In genomic region chr16:28823291-28823718, GRCh38 we compare ENCODE assay signal across 8 cellular contexts. TPM values are rescaled to one million over a fixed set of nuclear protein-coding genes. Genes with fewer than 3 reads are reported as not detected.
DNase-seq lines count a peak whose midpoint lies in the region; ATAC-seq, FAIRE-seq and TF ChIP-seq lines count a peak whose summit lies in the region.

No MANE protein-coding gene starts in this region.

- no peaks in the 10 kb centered on the region for H3K27me3 ChIP-seq in ACC112 (ENCODE audit: insufficient read depth, low read length)
- no peaks in the 10 kb centered on the region for H3K27me3 ChIP-seq in H1 (replicated peaks in 1 of 4; ENCODE audit: control insufficient read depth in 3 of 4, extremely low read depth in 1 of 4, insufficient read depth in 3 of 4, low read length in 3 of 4)

- H3K9ac ChIP-seq in H1 (replicated peaks in 1 of 4; ENCODE audit: extremely low read depth in 1 of 4, low read depth in 3 of 4, low read length in 3 of 4), result peak overlapping the region; percentile 75 to 99 (median 88)

- H4K91ac ChIP-seq in H1 (replicated peaks; ENCODE audit: insufficient read length, low read length), result peak overlapping the region; percentile 86

- POLR2A ChIA-PET in OCI-LY7 (lab: Charles Lee) (interaction anchor here (0.6 to 1.4 kb wide), 5 partner anchors 11 to 100 kb away, joined by 3 to 10 read pairs (median 4); partner anchors contain the start of gene TUFM), H1 (lab: Charles Lee; ENCODE audit: partially characterized antibody) (interaction anchor here (0.6 to 23.3 kb wide), 22 partner anchors 11 to 714 kb away, joined by 3 to 756 read pairs (median 4); partner anchors contain the start of genes ATP2A1, SH2B1, SPNS1 and TUFM)

- no peak overlapping the region for H2BK15ac ChIP-seq in H1 (ENCODE audit: low read length)

- H2BK5ac ChIP-seq in H1 (ENCODE audit: low read depth, low read length), result peak overlapping the region; percentile 81; the same call in 1 of the 2 replicates

- H3K36me3 Mint-ChIP-seq in natural killer cell, result peaks cover 12% of the 10 kb centered on the region

- H4K8ac ChIP-seq in H1 (ENCODE audit: extremely low read depth, insufficient read depth, low read length), result peak overlapping the region; percentile 97

- peaks cover 12% of the 10 kb centered on the region for H3K23me2 ChIP-seq in H1 (ENCODE audit: low read depth, low read length)

- ATAC-seq in GM19463 (IDR thresholded peaks at IDR 0.05; ENCODE audit: unreplicated experiment), result peak; percentile 10
- ATAC-seq in natural killer cell, result peak in 1 of 3 donors; percentile 2

- peaks cover 33 to 36% of the 10 kb centered on the region in 2 donors for H3K4me1 Mint-ChIP-seq in natural killer cell

- DNase-seq in OCI-LY7 (ENCODE audit: low spot score) (no peak), H1 (ENCODE audit: low read depth in 1 of 2, low spot score in 2 of 2) (no peak), natural killer cell (no peak), NCI-H1436 treated with DMSO at 0.1 percent for 48 hours (lab: John Stamatoyannopoulos, UW) (no peak), NCI-H2196 treated with DMSO at 0.1 percent for 48 hours (lab: John Stamatoyannopoulos, UW; ENCODE audit: unreplicated experiment) (no peak)
- DNase-seq in activated CD4-positive, alpha-beta T cell treated with anti-CD3 and anti-CD28 coated beads, Interleukin-2, amount 50 U/mL, for 1 hour, result no peak

- H4K5ac ChIP-seq in H1 (ENCODE audit: insufficient read length, low read depth, low read length), result peak overlapping the region; percentile 48

- H3K27ac ChIP-seq in ACC112 (ENCODE audit: low read depth, low read length) (peak overlapping the region; percentile 89), OCI-LY7 (ENCODE audit: low read depth, low read length, poor library complexity, severe bottlenecking) (peak overlapping the region; percentile 95), H1 (ENCODE audit: low read depth, low read length) (peak overlapping the region; percentile 88; the same call in 1 of the 2 replicates)

- H4K20me1 ChIP-seq in OCI-LY7 (ENCODE audit: insufficient read depth, low read length) (peaks cover 26% of the 10 kb centered on the region), H1 (replicated peaks in 1 of 2; ENCODE audit: control insufficient read depth in 1 of 2, insufficient read depth in 2 of 2, low read length in 2 of 2) (peaks cover 0 to 8% of the 10 kb centered on the region in 2 experiments)

- TF ChIP-seq RAD21 in H1 (IDR thresholded peaks at IDR 0.05 in 1 of 2, conservative IDR thresholded peaks at IDR 0.05 in 1 of 2; ENCODE audit: low read depth in 2 of 2, low read length in 2 of 2), result no peak

- H3K36me3 ChIP-seq in ACC112 (ENCODE audit: insufficient read depth, low read length) (peaks cover 28% of the 10 kb centered on the region), OCI-LY7 (ENCODE audit: insufficient read depth, low read length) (peaks cover 55% of the 10 kb centered on the region), H1 (ENCODE audit: control insufficient read depth in 2 of 4, insufficient read depth in 4 of 4, low read length in 3 of 4) (peaks cover 20 to 32% (median 29%) of the 10 kb centered on the region in 4 experiments)

- H3K4me3 Mint-ChIP-seq in natural killer cell, result peak overlapping the region; percentile 94

- H3K79me1 ChIP-seq in H1 (ENCODE audit: low read depth, low read length), result no peaks in the 10 kb centered on the region; the same call in 1 of the 2 replicates

- peak overlapping the region; percentile 79 for H3K56ac ChIP-seq in H1 (replicated peaks; ENCODE audit: insufficient read length, low read depth, low read length)

- no peak overlapping the region for H3K23ac ChIP-seq in H1 (ENCODE audit: insufficient read length)

- no peak overlapping the region for H2AK5ac ChIP-seq in H1 (ENCODE audit: low read depth, low read length)

- peaks cover 21% of the 10 kb centered on the region for H3K4me1 ChIP-seq in ACC112 (ENCODE audit: control insufficient read depth, insufficient read depth, low read length, unreplicated experiment)
- peaks cover 24% of the 10 kb centered on the region for H3K4me1 ChIP-seq in OCI-LY7 (ENCODE audit: insufficient read depth, low read length, poor library complexity, severe bottlenecking)
- H3K4me1 ChIP-seq in H1 (replicated peaks in 1 of 4; ENCODE audit: control insufficient read depth in 3 of 4, insufficient read depth in 4 of 4, low read length in 3 of 4), result peaks cover 0 to 3% (median under 1%) of the 10 kb centered on the region in 4 experiments; a peak in 3 of 7 replicates

- H3K18ac ChIP-seq in H1 (ENCODE audit: extremely low read depth, low read length), result peak overlapping the region; percentile 60

- 0 out of 2 replicates have a peak, but pooled peaks have one; percentile 1 for TF ChIP-seq CTCF in OCI-LY7 (conservative IDR thresholded peaks at IDR 0.05; ENCODE audit: low read length)
- no peak for TF ChIP-seq CTCF in H1 (IDR thresholded peaks at IDR 0.05; ENCODE audit: control extremely low read depth in 1 of 3, insufficient read depth in 1 of 3, low read depth in 1 of 3, low read length in 3 of 3)
- TF ChIP-seq CTCF in natural killer cell (IDR thresholded peaks at IDR 0.05), result no peak

- H3K9me2 ChIP-seq in OCI-LY7 (ENCODE audit: insufficient read depth, low read length), result no peaks in the 10 kb centered on the region

- no peaks in the 10 kb centered on the region for H3K9me3 ChIP-seq in OCI-LY7 (ENCODE audit: low read length)
- H3K9me3 ChIP-seq in H1 (ENCODE audit: insufficient read depth in 2 of 2, low read depth in 1 of 2, low read length in 1 of 2), result no peaks in the 10 kb centered on the region

- H3K79me2 ChIP-seq in ACC112 (ENCODE audit: control insufficient read depth, insufficient read depth, low read length, unreplicated experiment) (peaks cover 59% of the 10 kb centered on the region), OCI-LY7 (ENCODE audit: insufficient read depth, low read depth, low read length) (peaks cover 58% of the 10 kb centered on the region), H1 (ENCODE audit: control insufficient read depth in 1 of 2, insufficient read depth in 2 of 2, low read length in 2 of 2) (peaks cover 10 to 40% of the 10 kb centered on the region in 2 experiments)

- H3K27ac Mint-ChIP-seq in natural killer cell, result peak overlapping the region; percentile 96 to 99

- peak overlapping the region; percentile 99 for H3K4me3 ChIP-seq in ACC112 (ENCODE audit: low read depth, low read length)
- H3K4me3 ChIP-seq in OCI-LY7 (ENCODE audit: low read depth, low read length, poor library complexity, severe bottlenecking), result peak overlapping the region; percentile 97
- peak overlapping the region; percentile 88 to 97 (median 92) for H3K4me3 ChIP-seq in H1 (ENCODE audit: extremely low read depth in 1 of 4, insufficient read depth in 2 of 4, low read depth in 3 of 4, low read length in 4 of 4)

- TF ChIP-seq POLR2A in H1 (IDR thresholded peaks at IDR 0.05; ENCODE audit: control extremely low read depth in 1 of 2, low read depth in 2 of 2, low read length in 2 of 2), result no peak

- CTCF ChIA-PET in OCI-LY7 (lab: Charles Lee; ENCODE audit: unreplicated experiment) (interaction anchor here (1.1 kb wide), 1 partner anchor 23 kb away, joined by 3 read pairs; no protein-coding TSS in a partner anchor), H1 (lab: Charles Lee; ENCODE audit: partially characterized antibody) (no interaction called here)

- H3K4ac ChIP-seq in H1 (replicated peaks; ENCODE audit: insufficient read length, low read depth, low read length), result peak overlapping the region; percentile 87

- peak overlapping the region; percentile 13 for H3K14ac ChIP-seq in H1 (ENCODE audit: insufficient read length)

- no peak overlapping the region for H2BK20ac ChIP-seq in H1 (ENCODE audit: low read length)

- H2AFZ ChIP-seq in ACC112 (ENCODE audit: low read length, unreplicated experiment) (peak overlapping the region; percentile 47), OCI-LY7 (ENCODE audit: low read length) (no peak overlapping the region), H1 (ENCODE audit: low read length) (no peak overlapping the region)

- no peak for FAIRE-seq in H1 (lab: Jason Lieb, UNC)

- no peak overlapping the region for H2BK12ac ChIP-seq in H1 (ENCODE audit: low read depth, low read length)

- intact Hi-C loops in OCI-LY7 (cut with micrococcal nuclease; ENCODE audit: unreplicated experiment), result loop anchor here (5.0 kb wide), 1 partner anchor 331 kb away; the partner anchor contains the start of genes APOBR and CLN3
- intact Hi-C loops in natural killer cell (cut with micrococcal nuclease), result loop anchor here (5.0 kb wide), 4 partner anchors 39 to 1829 kb away; partner anchors contain the start of genes PRR14, RABEP2 and SH2B1

- no peak overlapping the region for H2BK120ac ChIP-seq in H1 (replicated peaks; ENCODE audit: low read depth, low read length)

- 2% methylated on average over 13 of the region's 44 CpGs; no CpG with 5 or more reads in 1 of the 2 experiments for WGBS in H1 (ENCODE audit: extremely low coverage in 1 of 2, insufficient coverage in 1 of 2, insufficient read length in 1 of 2, insufficient replicate concordance in 2 of 2, low coverage in 1 of 2, low lambda C conversion rate in 2 of 2, missing lambda C conversion rate in 1 of 2), 2 experiments

- TF ChIP-seq EP300 in H1 (IDR thresholded peaks at IDR 0.05; ENCODE audit: borderline replicate concordance in 1 of 2, low read depth in 2 of 2, low read length in 2 of 2), result no peak

- BruUV-seq in OCI-LY7 (replicated peaks; lab: Mats Ljungman, UMichigan), result no TSS peak

- H3K9me3 Mint-ChIP-seq in natural killer cell, result no peaks in the 10 kb centered on the region

- no peaks in the 10 kb centered on the region for H3K27me3 Mint-ChIP-seq in natural killer cell (ENCODE audit: low read depth in 2 of 2)

- H3K4me2 ChIP-seq in OCI-LY7 (ENCODE audit: low read length) (peak overlapping the region; percentile 70), H1 (ENCODE audit: insufficient read depth in 1 of 2, low read depth in 2 of 2, low read length in 2 of 2) (peak overlapping the region in 1 of 2 experiments; percentile 78; a peak in 2 of 4 replicates)

RNA-seq across cellular contexts. Expression of gene ATXN2L, which starts 0.5 kb away (rescaled TPM):
- 108 and 109 TPM in 2 replicates for total RNA-seq in OCI-LY7 (2014; rRNA removed; shearing (Covaris generic))
- 451 and 487 TPM in 2 replicates for total RNA-seq in OCI-LY7 (2022)
- total RNA-seq in H1 (2021; fragmentation: NEBNext Ultra II Directional; extraction: Animal tissue kit (Norgen Biotek cat#: 25700)), result 218 and 227 TPM in 2 replicates
- polyA plus RNA-seq in H1 (2011; rRNA removed), result 79.1 and 131 TPM in 2 replicates
- 54.4 TPM for polyA plus RNA-seq in H1 (2011; cell fraction: cytosol; rRNA removed)
- polyA plus RNA-seq in H1 (2011; cell fraction: nucleus; rRNA removed), result 450 TPM
- polyA plus RNA-seq in H1 (2012, experiment 1 of 2), result 151 to 202 TPM (median 191 TPM) in 4 replicates
- polyA plus RNA-seq in H1 (2012, experiment 2 of 2), result 158 TPM
- polyA plus RNA-seq in H1 (2013, experiment 1 of 2), result 187 TPM
- polyA plus RNA-seq in H1 (2013, experiment 2 of 2), result 171 TPM
- 36.2 and 40.2 TPM in 2 replicates for polyA minus RNA-seq in H1 (2011; rRNA and poly(A)+ RNA removed)
- 106 TPM for polyA minus RNA-seq in H1 (2011; cell fraction: cytosol; rRNA and poly(A)+ RNA removed)
- 121 TPM for polyA minus RNA-seq in H1 (2011; cell fraction: nucleus; rRNA and poly(A)+ RNA removed)
- total RNA-seq in natural killer cell, result 100 to 1,000 TPM; 350 to 451 (median 416) TPM

RNA-seq across cellular contexts. Expression of gene TUFM, which starts 22.8 kb away (rescaled TPM):
- total RNA-seq in OCI-LY7 (2014; rRNA removed; shearing (Covaris generic)), result 160 and 184 TPM in 2 replicates
- total RNA-seq in OCI-LY7 (2022) (176 and 211 TPM in 2 replicates), natural killer cell (100 to 1,000 TPM; 108 to 128 (median 118) TPM)
- total RNA-seq in H1 (2021; fragmentation: NEBNext Ultra II Directional; extraction: Animal tissue kit (Norgen Biotek cat#: 25700)), result 243 and 249 TPM in 2 replicates
- 216 and 283 TPM in 2 replicates for polyA plus RNA-seq in H1 (2011; rRNA removed)
- 216 TPM for polyA plus RNA-seq in H1 (2011; cell fraction: cytosol; rRNA removed)
- polyA plus RNA-seq in H1 (2011; cell fraction: nucleus; rRNA removed), result 375 TPM
- 252 to 300 TPM (median 277 TPM) in 4 replicates for polyA plus RNA-seq in H1 (2012, experiment 1 of 2)
- polyA plus RNA-seq in H1 (2012, experiment 2 of 2), result 261 TPM
- polyA plus RNA-seq in H1 (2013, experiment 1 of 2), result 233 TPM
- polyA plus RNA-seq in H1 (2013, experiment 2 of 2), result 250 TPM
- polyA minus RNA-seq in H1 (2011; rRNA and poly(A)+ RNA removed), result 76.3 and 102 TPM in 2 replicates
- polyA minus RNA-seq in H1 (2011; cell fraction: cytosol; rRNA and poly(A)+ RNA removed), result 74.2 TPM
- polyA minus RNA-seq in H1 (2011; cell fraction: nucleus; rRNA and poly(A)+ RNA removed), result 65.9 TPM

RNA-seq across cellular contexts. Expression of gene SH2B1, which starts 40.3 kb away (rescaled TPM):
- 29.8 and 59.8 TPM in 2 replicates for total RNA-seq in OCI-LY7 (2014; rRNA removed; shearing (Covaris generic))
- total RNA-seq in OCI-LY7 (2022), result 76.5 and 92.9 TPM in 2 replicates
- total RNA-seq in H1 (2021; fragmentation: NEBNext Ultra II Directional; extraction: Animal tissue kit (Norgen Biotek cat#: 25700)), result 38.5 and 39.7 TPM in 2 replicates
- 32.0 and 57.5 TPM in 2 replicates for polyA plus RNA-seq in H1 (2011; rRNA removed)
- polyA plus RNA-seq in H1 (2011; cell fraction: cytosol; rRNA removed), result 30.7 TPM
- 219 TPM for polyA plus RNA-seq in H1 (2011; cell fraction: nucleus; rRNA removed)
- polyA plus RNA-seq in H1 (2012, experiment 1 of 2), result 40.1 to 43.9 TPM (median 40.4 TPM) in 4 replicates
- polyA plus RNA-seq in H1 (2012, experiment 2 of 2), result 32.3 TPM
- polyA plus RNA-seq in H1 (2013, experiment 1 of 2), result 30.1 TPM
- polyA plus RNA-seq in H1 (2013, experiment 2 of 2), result 29.1 TPM
- 9.2 and 13.9 TPM in 2 replicates for polyA minus RNA-seq in H1 (2011; rRNA and poly(A)+ RNA removed)
- polyA minus RNA-seq in H1 (2011; cell fraction: cytosol; rRNA and poly(A)+ RNA removed), result 18.1 TPM
- polyA minus RNA-seq in H1 (2011; cell fraction: nucleus; rRNA and poly(A)+ RNA removed), result 21.9 TPM
- total RNA-seq in natural killer cell, result 100 to 1,000 TPM in 1 of 3 donors, 10 to 100 TPM in 2; 85.4 to 110 (median 91.5) TPM

RNA-seq across cellular contexts. Expression of gene ATP2A1, which starts 55.0 kb away (rescaled TPM):
- 1.0 and 5.0 TPM in 2 replicates for total RNA-seq in OCI-LY7 (2014; rRNA removed; shearing (Covaris generic))
- total RNA-seq in OCI-LY7 (2022) (4.4 and 5.0 TPM in 2 replicates), natural killer cell (1 to 10 TPM in 2 of 3 donors, under 1 TPM in 1; 0.75 to 2.5 (median 1.3) TPM)
- 2.4 and 3.0 TPM in 2 replicates for total RNA-seq in H1 (2021; fragmentation: NEBNext Ultra II Directional; extraction: Animal tissue kit (Norgen Biotek cat#: 25700))
- 1.7 and 3.1 TPM in 2 replicates for polyA plus RNA-seq in H1 (2011; rRNA removed)
- 1.9 TPM for polyA plus RNA-seq in H1 (2011; cell fraction: cytosol; rRNA removed)
- 10.5 TPM for polyA plus RNA-seq in H1 (2011; cell fraction: nucleus; rRNA removed)
- 4.4 to 10.5 TPM (median 6.1 TPM) in 4 replicates for polyA plus RNA-seq in H1 (2012, experiment 1 of 2)
- 1.4 TPM for polyA plus RNA-seq in H1 (2012, experiment 2 of 2)
- polyA plus RNA-seq in H1 (2013, experiment 1 of 2), result 2.6 TPM
- polyA plus RNA-seq in H1 (2013, experiment 2 of 2), result 1.5 TPM
- 1.3 and 2.0 TPM in 2 replicates for polyA minus RNA-seq in H1 (2011; rRNA and poly(A)+ RNA removed)
- polyA minus RNA-seq in H1 (2011; cell fraction: cytosol; rRNA and poly(A)+ RNA removed), result 1.4 TPM
- 14.5 TPM for polyA minus RNA-seq in H1 (2011; cell fraction: nucleus; rRNA and poly(A)+ RNA removed)
